10 cellular contexts compared by ENCODE assay signal in the genomic region with DNA sequence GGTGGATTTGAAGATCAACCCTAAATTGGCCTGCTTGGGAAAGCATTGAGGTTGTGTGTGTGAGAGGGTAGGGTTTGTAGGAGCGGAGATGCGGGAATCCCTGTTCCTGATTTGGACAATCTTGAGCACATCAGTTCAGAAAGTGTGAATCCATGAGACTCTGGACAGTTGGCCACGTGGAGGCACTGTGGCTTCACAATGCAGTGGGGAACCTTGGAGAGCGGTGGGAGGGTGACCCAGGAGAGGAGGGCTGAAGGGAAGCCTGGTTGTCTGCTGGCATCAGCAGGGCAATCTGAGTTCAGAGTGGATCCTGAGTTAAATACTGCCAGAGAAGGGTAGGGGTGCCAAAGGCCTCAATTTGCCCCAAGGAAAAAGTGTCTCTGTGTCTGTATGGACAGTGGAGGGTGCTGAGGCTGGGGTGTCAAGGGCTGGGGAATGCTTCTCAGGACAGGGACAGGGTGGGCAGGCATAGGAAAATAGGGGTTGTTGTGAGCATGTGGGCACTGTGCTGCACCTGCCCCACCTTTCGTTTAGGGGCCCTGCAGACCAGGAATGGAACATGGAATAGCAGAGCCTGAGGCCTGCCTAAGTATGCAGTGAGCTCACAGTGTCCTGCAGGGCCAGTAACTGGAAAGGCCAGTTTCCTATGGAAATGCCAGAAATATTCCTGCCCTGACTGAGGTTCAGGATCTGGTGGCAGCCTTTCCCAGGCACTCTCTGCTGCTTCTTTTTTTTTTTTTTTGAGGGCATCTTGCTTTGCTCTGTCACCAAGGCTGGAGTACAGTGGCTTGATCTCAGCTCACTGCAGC.
DNase-seq lines count a peak whose midpoint lies in the region; ATAC-seq and TF ChIP-seq lines count a peak whose summit lies in the region.
"Had no signal": no experiment of that assay in that cellular context is flagged by ENCODE, and none has a peak within 500 bp of the region (broad histone marks: within the 10 kb centered on the region; RNA-seq: fewer than 3 reads in every experiment).

No MANE protein-coding gene starts in this region.

- H3K27me3 ChIP-seq in PC-3 (ENCODE audit: low read length) = no peaks in the 10 kb centered on the region
- no peaks in the 10 kb centered on the region for H3K27me3 ChIP-seq in aorta (ENCODE audit: control insufficient read depth in 1 of 2, insufficient read depth in 2 of 2, low read length in 1 of 2)

- CTCF ChIA-PET in PC-3 (lab: Charles Lee) = no interaction called here

- H3K9me3 ChIP-seq in PC-3 (ENCODE audit: low read length) (no peaks in the 10 kb centered on the region), aorta (ENCODE audit: control insufficient read depth, low read length) (no peaks in the 10 kb centered on the region)

- BruUV-seq in PC-3 (replicated peaks; lab: Mats Ljungman, UMichigan) = no TSS peak

- no peaks in the 10 kb centered on the region for H3K9me2 ChIP-seq in PC-3 (replicated peaks; ENCODE audit: low read length)

- no peak for TF ChIP-seq POLR2A in GM18505 (IDR thresholded peaks at IDR 0.05; ENCODE audit: borderline replicate concordance, extremely low read depth, insufficient read depth, insufficient read length)

- no peaks in the 10 kb centered on the region for H3K79me2 ChIP-seq in PC-3 (ENCODE audit: low read length)

- no peaks in the 10 kb centered on the region for H4K20me1 ChIP-seq in PC-3 (ENCODE audit: low read length)

- H3K9me3 Mint-ChIP-seq in stimulated activated naive CD8-positive, alpha-beta T cell treated with anti-CD3 and anti-CD28 coated beads, Interleukin-15, amount 100 ng/mL, for 72 hours = no peaks in the 10 kb centered on the region
- H3K9me3 Mint-ChIP-seq: neural crest cell had no signal

- no peak overlapping the region for H3K4me2 ChIP-seq in PC-3 (ENCODE audit: low read length)

- peak; percentile 26 for ATAC-seq in stimulated activated naive CD8-positive, alpha-beta T cell treated with anti-CD3 and anti-CD28 coated beads, Interleukin-15, Interleukin-2, amounts not matched to agents 100 U/mL and 50 U/mL, for 24 hours
- ATAC-seq in stimulated activated naive CD8-positive, alpha-beta T cell treated with anti-CD3 and anti-CD28 coated beads, Interleukin-15, amount 100 ng/mL, for 72 hours = no peak
- ATAC-seq in PC-3 = peak; percentile 86
- ATAC-seq in aorta (ENCODE audit: low FRiP score) = peak; percentile 11
- no peak for ATAC-seq in GM18505 (IDR thresholded peaks at IDR 0.05; ENCODE audit: unreplicated experiment)
- ATAC-seq in GM19351 (IDR thresholded peaks at IDR 0.05; ENCODE audit: unreplicated experiment) = no peak

- WGBS in aorta, 2 donors = 63 to 64% methylated on average over 5 of the region's 5 CpGs

- H3K4me1 Mint-ChIP-seq in stimulated activated naive CD8-positive, alpha-beta T cell treated with anti-CD3 and anti-CD28 coated beads, Interleukin-15, amount 100 ng/mL, for 72 hours = no peaks in the 10 kb centered on the region
- H3K4me1 Mint-ChIP-seq: neural crest cell had no signal

- H3K9ac ChIP-seq in PC-3 (ENCODE audit: low read length) = no peak overlapping the region

- H3K27ac Mint-ChIP-seq in stimulated activated naive CD8-positive, alpha-beta T cell treated with anti-CD3 and anti-CD28 coated beads, Interleukin-15, amount 100 ng/mL, for 72 hours = no peak overlapping the region

- no peak overlapping the region for H3K27ac ChIP-seq in PC-3 (ENCODE audit: low read length)
- no peak overlapping the region for H3K27ac ChIP-seq in aorta (ENCODE audit: low read depth in 1 of 2, low read length in 2 of 2)

- no peak overlapping the region for H3K4me3 ChIP-seq in PC-3 (ENCODE audit: low read length)
- H3K4me3 ChIP-seq in aorta (ENCODE audit: low read length in 2 of 2) = no peak overlapping the region

- 0 out of 2 replicates have a peak overlapping the region, but pooled peaks have one; percentile 38 for H2AFZ ChIP-seq in PC-3 (ENCODE audit: low read length)

- peaks cover 6% of the 10 kb centered on the region; the same call in 1 of the 2 replicates for H3K4me1 ChIP-seq in PC-3 (ENCODE audit: insufficient read depth, low read length)
- no peaks in the 10 kb centered on the region for H3K4me1 ChIP-seq in aorta (ENCODE audit: control insufficient read depth in 1 of 2, insufficient read depth in 2 of 2, low read length in 2 of 2)

- H3K36me3 ChIP-seq in PC-3 (ENCODE audit: low read depth, low read length) = no peaks in the 10 kb centered on the region
- H3K36me3 ChIP-seq in aorta (ENCODE audit: control insufficient read depth in 1 of 2, insufficient read depth in 2 of 2, low read length in 1 of 2) = no peaks in the 10 kb centered on the region

- peak; percentile 67 for TF ChIP-seq CTCF in PC-3 (conservative IDR thresholded peaks at IDR 0.05; ENCODE audit: low read depth, low read length)

- no peaks in the 10 kb centered on the region for H3K27me3 Mint-ChIP-seq in stimulated activated naive CD8-positive, alpha-beta T cell treated with anti-CD3 and anti-CD28 coated beads, Interleukin-15, amount 100 ng/mL, for 72 hours

- intact Hi-C loops in PC-3 (cut with micrococcal nuclease) (no loop called here), aorta (cut with DNase I) (no loop called here)

- H3K4me3 Mint-ChIP-seq in stimulated activated naive CD8-positive, alpha-beta T cell treated with anti-CD3 and anti-CD28 coated beads, Interleukin-15, amount 100 ng/mL, for 72 hours = no peak overlapping the region
- H3K4me3 Mint-ChIP-seq: neural crest cell had no signal

- DNase-seq in stimulated activated naive CD8-positive, alpha-beta T cell treated with anti-CD3 and anti-CD28 coated beads, Interleukin-15, Interleukin-2, amounts not matched to agents 100 U/mL and 50 U/mL, for 24 hours = peak; percentile 19
- no peak for DNase-seq in stimulated activated naive CD8-positive, alpha-beta T cell treated with anti-CD3 and anti-CD28 coated beads, Interleukin-15, amount 100 ng/mL, for 72 hours
- DNase-seq in PC-3 (peak; percentile 70), fibroblast of peridontal ligament (ENCODE audit: extremely low read depth) (peak; percentile 60), aorta (no peak), NCI-H345 (lab: John Stamatoyannopoulos, UW) (no peak)
- DNase-seq: NCI-H2227 treated with DMSO at 0.1 percent for 48 hours had no signal

- H3F3A ChIP-seq in PC-3 (ENCODE audit: low read length, unreplicated experiment) = no peaks in the 10 kb centered on the region

- POLR2A ChIA-PET in PC-3 (lab: Charles Lee; ENCODE audit: unreplicated experiment) = no interaction called here

Comparison
In these comparisons a context has a peak if more than half of its experiments do, and no peak if none do; other contexts are left out.
1. ATAC-seq: peak in stimulated activated naive CD8-positive, alpha-beta T cell treated with anti-CD3 and anti-CD28 coated beads, Interleukin-15, Interleukin-2, amounts not matched to agents 100 U/mL and 50 U/mL, for 24 hours (single experiment), PC-3 (single experiment) and aorta (single experiment); none in stimulated activated naive CD8-positive, alpha-beta T cell treated with anti-CD3 and anti-CD28 coated beads, Interleukin-15, amount 100 ng/mL, for 72 hours (single experiment), GM18505 (single experiment) and GM19351 (single experiment).
2. DNase-seq: peak in stimulated activated naive CD8-positive, alpha-beta T cell treated with anti-CD3 and anti-CD28 coated beads, Interleukin-15, Interleukin-2, amounts not matched to agents 100 U/mL and 50 U/mL, for 24 hours (single experiment), PC-3 (single experiment) and fibroblast of peridontal ligament (single experiment); none in stimulated activated naive CD8-positive, alpha-beta T cell treated with anti-CD3 and anti-CD28 coated beads, Interleukin-15, amount 100 ng/mL, for 72 hours (0 of 2), aorta (0 of 2) and NCI-H345 (single experiment).